In the genomic region with DNA sequence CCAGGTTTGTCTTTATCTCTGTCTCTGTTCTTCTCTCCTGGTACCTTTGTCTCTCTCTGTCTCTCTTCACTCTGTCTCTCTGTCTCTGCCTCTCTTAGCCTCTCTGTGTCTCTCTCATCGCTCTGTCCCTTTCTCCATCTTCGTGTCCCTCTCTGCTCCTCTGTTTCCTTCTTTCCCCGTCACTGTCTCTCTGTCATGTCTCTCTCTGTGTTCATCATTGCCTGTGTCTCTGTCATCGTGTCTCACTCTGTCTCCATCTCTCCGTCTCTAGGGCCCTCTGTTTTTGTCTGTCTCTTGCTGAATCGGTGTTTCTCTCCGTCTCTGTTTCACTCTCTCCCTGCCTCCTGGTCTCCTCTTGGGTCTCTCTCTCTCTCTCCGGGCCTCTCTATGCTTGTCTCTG, we compare ENCODE assay signal across 13 cellular contexts. TPM values are rescaled to one million over a fixed set of nuclear protein-coding genes. Genes with fewer than 3 reads are reported as not detected.
DNase-seq lines count a peak whose midpoint lies in the region; ATAC-seq, FAIRE-seq and TF ChIP-seq lines count a peak whose summit lies in the region.
"Had no signal": no experiment of that assay in that cellular context is flagged by ENCODE, and none has a peak within 500 bp of the region (broad histone marks: within the 10 kb centered on the region; RNA-seq: fewer than 3 reads in every experiment).

No MANE protein-coding gene starts in this region.

- intact Hi-C loops in K562 (cut with micrococcal nuclease): no loop called here
- intact Hi-C loops in heart right ventricle (cut with DNase I): loop anchor here in 7 of 10 donors (1.0 to 10.0 kb wide), 6 partner anchors 36 to 239 kb away; partner anchors contain the start of gene PLAUR (in 1 of the 7)

- H3K36me3 ChIP-seq in OCI-LY1 (ENCODE audit: insufficient read depth, low read length): no peaks in the 10 kb centered on the region
- no peaks in the 10 kb centered on the region for H3K36me3 ChIP-seq in K562 (ENCODE audit: control insufficient read depth, insufficient read depth, low read length)
- no peaks in the 10 kb centered on the region for H3K36me3 ChIP-seq in H7 (replicated peaks; ENCODE audit: control insufficient read depth, insufficient read depth, low read length)
- no peaks in the 10 kb centered on the region for H3K36me3 ChIP-seq in heart right ventricle
- H3K36me3 ChIP-seq: lower lobe of right lung had no signal

- peaks cover 3% of the 10 kb centered on the region; the same call in 1 of the 2 replicates for H3F3A ChIP-seq in OCI-LY1 (ENCODE audit: insufficient read depth, low read length)

- peaks cover 3% of the 10 kb centered on the region for H3K36me3 Mint-ChIP-seq in activated CD8-positive, alpha-beta memory T cell treated with anti-CD3 and anti-CD28 coated beads, Interleukin-2, amount 10 ng/mL, durations not matched to agents 7 days and 5 days
- peaks cover 28% of the 10 kb centered on the region for H3K36me3 Mint-ChIP-seq in stimulated activated effector memory CD8-positive, alpha-beta T cell treated with anti-CD3 and anti-CD28 coated beads, Interleukin-12 subunit alpha, Interleukin-12 subunit beta, amount 100 ng/mL, for 72 hours

- H3K79me2 ChIP-seq in OCI-LY1 (ENCODE audit: insufficient read depth, low read length): no peaks in the 10 kb centered on the region
- peaks cover 36% of the 10 kb centered on the region for H3K79me2 ChIP-seq in K562 (ENCODE audit: control insufficient read depth, insufficient read depth, low read length)

- H3K4me1 ChIP-seq in OCI-LY1 (ENCODE audit: insufficient read depth, low read length, severe bottlenecking): peaks cover 63% of the 10 kb centered on the region
- peaks cover 55 to 66% of the 10 kb centered on the region in 2 experiments for H3K4me1 ChIP-seq in K562 (replicated peaks in 1 of 2; ENCODE audit: control insufficient read depth in 2 of 2, insufficient read depth in 2 of 2, low read length in 2 of 2)
- H3K4me1 ChIP-seq in heart right ventricle: peaks cover 0 to 40% (median 4%) of the 10 kb centered on the region in 9 donors

- H3K4me3 Mint-ChIP-seq in activated CD8-positive, alpha-beta memory T cell treated with anti-CD3 and anti-CD28 coated beads, Interleukin-2, amount 10 ng/mL, durations not matched to agents 7 days and 5 days: peak overlapping the region; percentile 57
- peak overlapping the region; percentile 78 for H3K4me3 Mint-ChIP-seq in stimulated activated effector memory CD8-positive, alpha-beta T cell treated with anti-CD3 and anti-CD28 coated beads, Interleukin-12 subunit alpha, Interleukin-12 subunit beta, amount 100 ng/mL, for 72 hours

- CTCF ChIA-PET in activated CD8-positive, alpha-beta memory T cell treated with anti-CD3 and anti-CD28 coated beads, Interleukin-2, amount 10 ng/mL, durations not matched to agents 7 days and 5 days (lab: Charles Lee): interaction anchor here (2.3 kb wide), 1 partner anchor 39 kb away, joined by 68 read pairs; no protein-coding TSS in a partner anchor
- CTCF ChIA-PET in K562 (lab: Yijun Ruan, JAX; ENCODE audit: low intra/inter-chr PET ratio): interaction anchor here (2.5 kb wide), 1 partner anchor 38 kb away, joined by 58 read pairs; no protein-coding TSS in a partner anchor

- peak overlapping the region; percentile 73 for H3K4me2 ChIP-seq in OCI-LY1 (ENCODE audit: low read length)
- peak overlapping the region; percentile 77 for H3K4me2 ChIP-seq in K562 (ENCODE audit: insufficient read depth, low read length)

- TF ChIP-seq POLR2A in K562 (conservative IDR thresholded peaks at IDR 0.05): no peak

- 43% methylated on average over 7 of the region's 8 CpGs for WGBS in K562 (ENCODE audit: insufficient coverage, low coverage, missing lambda C conversion rate)
- WGBS in heart right ventricle, 2 donors: 87 to 89% methylated on average over 8 of the region's 8 CpGs

- no peak for ATAC-seq in activated CD8-positive, alpha-beta memory T cell treated with anti-CD3 and anti-CD28 coated beads, Interleukin-2, amount 10 ng/mL, durations not matched to agents 7 days and 5 days
- ATAC-seq in K562 (no peak), heart right ventricle (no peak), GM21825 (IDR thresholded peaks at IDR 0.05; ENCODE audit: unreplicated experiment) (no peak)
- no peak for ATAC-seq in stimulated activated effector memory CD8-positive, alpha-beta T cell treated with anti-CD3 and anti-CD28 coated beads, Interleukin-12 subunit alpha, Interleukin-12 subunit beta, amount 100 ng/mL, for 72 hours

- BruUV-seq in K562 (replicated peaks; lab: Mats Ljungman, UMichigan): no TSS peak

- no peak for DNase-seq in activated CD8-positive, alpha-beta memory T cell treated with anti-CD3 and anti-CD28 coated beads, Interleukin-2, amount 10 ng/mL, durations not matched to agents 7 days and 5 days
- no peak for DNase-seq in activated CD8-positive, alpha-beta memory T cell treated with anti-CD3 and anti-CD28 coated beads for 24 hours
- no peak for DNase-seq in K562 (ENCODE audit: extremely low read depth in 1 of 4, low spot score in 3 of 4)
- DNase-seq in stimulated activated effector memory CD8-positive, alpha-beta T cell treated with anti-CD3 and anti-CD28 coated beads, Interleukin-12 subunit alpha, Interleukin-12 subunit beta, amount 100 ng/mL, for 72 hours (ENCODE audit: low spot score in 2 of 2): no peak
- DNase-seq in H7: no peak
- DNase-seq in heart right ventricle: no peak
- DNase-seq: HCEC 1CT, lower lobe of right lung, NCI-H1105 treated with DMSO at 0.1 percent for 48 hours, NCI-H510A, Right ventricle myocardium superior had no signal

- no peaks in the 10 kb centered on the region for H3K9me3 Mint-ChIP-seq in activated CD8-positive, alpha-beta memory T cell treated with anti-CD3 and anti-CD28 coated beads, Interleukin-2, amount 10 ng/mL, durations not matched to agents 7 days and 5 days (ENCODE audit: low read depth)
- H3K9me3 Mint-ChIP-seq in stimulated activated effector memory CD8-positive, alpha-beta T cell treated with anti-CD3 and anti-CD28 coated beads, Interleukin-12 subunit alpha, Interleukin-12 subunit beta, amount 100 ng/mL, for 72 hours: no peaks in the 10 kb centered on the region

- peak overlapping the region; percentile 38 for H3K4me3 ChIP-seq in OCI-LY1 (ENCODE audit: low read depth, low read length, poor library complexity, severe bottlenecking)
- H3K4me3 ChIP-seq in K562: no peak overlapping the region
- no peak overlapping the region for H3K4me3 ChIP-seq in H7 (ENCODE audit: insufficient read depth, low read depth, low read length)
- H3K4me3 ChIP-seq in heart right ventricle: no peak overlapping the region
- H3K4me3 ChIP-seq: lower lobe of right lung had no signal

- H4K20me1 ChIP-seq in OCI-LY1 (ENCODE audit: insufficient read depth, low read length) (no peaks in the 10 kb centered on the region), K562 (replicated peaks; ENCODE audit: control insufficient read depth, insufficient read depth, low read length) (no peaks in the 10 kb centered on the region)

- peak overlapping the region; percentile 87 for H3K27ac Mint-ChIP-seq in activated CD8-positive, alpha-beta memory T cell treated with anti-CD3 and anti-CD28 coated beads, Interleukin-2, amount 10 ng/mL, durations not matched to agents 7 days and 5 days
- peak overlapping the region; percentile 94 for H3K27ac Mint-ChIP-seq in stimulated activated effector memory CD8-positive, alpha-beta T cell treated with anti-CD3 and anti-CD28 coated beads, Interleukin-12 subunit alpha, Interleukin-12 subunit beta, amount 100 ng/mL, for 72 hours

- H3K9me2 ChIP-seq in OCI-LY1 (ENCODE audit: low read depth, low read length): no peaks in the 10 kb centered on the region

- H3K9me3 ChIP-seq in OCI-LY1 (ENCODE audit: low read length) (no peaks in the 10 kb centered on the region), K562 (replicated peaks; ENCODE audit: control insufficient read depth, insufficient read depth, low read depth, low read length) (no peaks in the 10 kb centered on the region), heart right ventricle (no peaks in the 10 kb centered on the region)
- H3K9me3 ChIP-seq: lower lobe of right lung had no signal

- H2AFZ ChIP-seq in OCI-LY1 (ENCODE audit: low read length): no peak overlapping the region
- H2AFZ ChIP-seq in K562 (ENCODE audit: low read depth, low read length): peak overlapping the region; percentile 73

- H3K27ac ChIP-seq in OCI-LY1 (ENCODE audit: low read depth, low read length, poor library complexity, severe bottlenecking) (peak overlapping the region; percentile 98), K562 (ENCODE audit: extremely low read depth, low read depth, low read length) (peak overlapping the region; percentile 75), heart right ventricle (no peak overlapping the region)
- H3K27ac ChIP-seq: lower lobe of right lung had no signal

- H3K9ac ChIP-seq in OCI-LY1 (ENCODE audit: low read length) (peak overlapping the region; percentile 60), K562 (ENCODE audit: insufficient read depth in 1 of 2, low read depth in 2 of 2, low read length in 2 of 2) (peak overlapping the region; percentile 55 to 75; a peak in 2 of 4 replicates)

- no peaks in the 10 kb centered on the region for H3K27me3 Mint-ChIP-seq in activated CD8-positive, alpha-beta memory T cell treated with anti-CD3 and anti-CD28 coated beads, Interleukin-2, amount 10 ng/mL, durations not matched to agents 7 days and 5 days

- TF ChIP-seq CTCF in OCI-LY1 (IDR thresholded peaks at IDR 0.05; ENCODE audit: low read length) (no peak), K562 (IDR thresholded peaks at IDR 0.05 in 2 of 3, conservative IDR thresholded peaks at IDR 0.05 in 1 of 3; ENCODE audit: insufficient read depth in 2 of 3, low read depth in 1 of 3, low read length in 3 of 3) (no peak), heart right ventricle (IDR thresholded peaks at IDR 0.05) (no peak)

- no peak for TF ChIP-seq EP300 in K562 (IDR thresholded peaks at IDR 0.05; ENCODE audit: low read length)

- POLR2A ChIA-PET in K562 (lab: Yijun Ruan, JAX): no interaction called here

- H3K9me1 ChIP-seq in K562 (ENCODE audit: control insufficient read depth, insufficient read depth, low read length): no peaks in the 10 kb centered on the region

- peaks cover 56% of the 10 kb centered on the region for H3K4me1 Mint-ChIP-seq in activated CD8-positive, alpha-beta memory T cell treated with anti-CD3 and anti-CD28 coated beads, Interleukin-2, amount 10 ng/mL, durations not matched to agents 7 days and 5 days
- peaks cover 65% of the 10 kb centered on the region for H3K4me1 Mint-ChIP-seq in stimulated activated effector memory CD8-positive, alpha-beta T cell treated with anti-CD3 and anti-CD28 coated beads, Interleukin-12 subunit alpha, Interleukin-12 subunit beta, amount 100 ng/mL, for 72 hours

- H3K27me3 ChIP-seq in OCI-LY1 (ENCODE audit: insufficient read depth, low read length) (no peaks in the 10 kb centered on the region), K562 (ENCODE audit: control insufficient read depth in 2 of 2, insufficient read depth in 2 of 2, low read length in 2 of 2) (no peaks in the 10 kb centered on the region), H7 (ENCODE audit: control insufficient read depth, insufficient read depth, low read length) (no peaks in the 10 kb centered on the region), heart right ventricle (peaks cover 0 to 35% (median 18%) of the 10 kb centered on the region in 7 donors)

- in situ Hi-C loops in K562 (cut with MboI): loop anchor here (5.0 kb wide), 1 partner anchor 36 kb away; no protein-coding TSS in a partner anchor

- no peak for TF ChIP-seq RAD21 in K562 (CRISPR knock-in tag; conservative IDR thresholded peaks at IDR 0.05 in 1 of 2, IDR thresholded peaks at IDR 0.05 in 1 of 2)

- no peak for FAIRE-seq in K562 (lab: Jason Lieb, UNC)

RNA-seq across cellular contexts. Expression of gene KCNN4, which starts 2.9 kb away (rescaled TPM):
- 10 to 100 TPM; 43.9 to 53.0 TPM for total RNA-seq in activated CD8-positive, alpha-beta memory T cell treated with anti-CD3 and anti-CD28 coated beads, Interleukin-2, amount 10 ng/mL, durations not matched to agents 7 days and 5 days
- 29.9 and 77.4 TPM in 2 replicates for total RNA-seq in K562 (2011; cell fraction: chromatin; rRNA removed; ENCODE audit: low replicate concordance)
- total RNA-seq in K562 (2011; cell fraction: nucleolus; rRNA removed): 79.4 and 80.4 TPM in 2 replicates
- 61.0 and 61.7 TPM in 2 replicates for total RNA-seq in K562 (2011; cell fraction: nucleoplasm; rRNA removed)
- 31.8 and 32.1 TPM in 2 replicates for total RNA-seq in K562 (2014; rRNA removed)
- total RNA-seq in K562 (2014; rRNA removed; fragmentation: Illumina TruSeq; extraction: Trizol): 9.2 and 10.7 TPM in 2 replicates
- 18.6 and 19.5 TPM in 2 replicates for total RNA-seq in K562 (2015; rRNA removed; fragmentation: Illumina TruSeq; extraction: Trizol)
- 26.6 and 28.6 TPM in 2 replicates for total RNA-seq in K562 (2021)
- 29.4 and 33.9 TPM in 2 replicates for polyA plus RNA-seq in K562 (2011; rRNA removed)
- polyA plus RNA-seq in K562 (2011; cell fraction: cytosol; rRNA removed): 40.2 and 61.3 TPM in 2 replicates
- 111 and 177 TPM in 2 replicates for polyA plus RNA-seq in K562 (2011; cell fraction: nucleus; rRNA removed)
- 16.4 and 18.7 TPM in 2 replicates for polyA plus RNA-seq in K562 (2012)
- polyA plus RNA-seq in K562 (2014; fragmentation: Illumina TruSeq; extraction: Trizol): 22.6 and 25.9 TPM in 2 replicates
- 1 to 10 TPM in 1 of 2 experiments, under 1 TPM in 1; 0.53 to 2.0 TPM for polyA plus RNA-seq in K562 (2014; fragmentation: Nextera tagmentation; extraction: Ambion mirVana)
- polyA plus RNA-seq in K562 (2014; rRNA removed): 37.6 and 37.7 TPM in 2 replicates
- 18.4 and 22.7 TPM in 2 replicates for polyA minus RNA-seq in K562 (2011; rRNA and poly(A)+ RNA removed)
- polyA minus RNA-seq in K562 (2011; cell fraction: cytosol; rRNA and poly(A)+ RNA removed): 16.1 and 22.7 TPM in 2 replicates
- 26.3 and 27.8 TPM in 2 replicates for polyA minus RNA-seq in K562 (2011; cell fraction: nucleus; rRNA and poly(A)+ RNA removed)
- 0.62 and 1.1 TPM in 2 replicates for total RNA-seq in H7 (2014; rRNA removed; shearing (Covaris generic))
- total RNA-seq in heart right ventricle: 1 to 10 TPM in 3 of 10 donors, under 1 TPM in 7; 0.34 to 1.6 (median 0.69) TPM
- polyA plus RNA-seq in heart right ventricle: 1 to 10 TPM; 1.2 to 1.4 TPM

RNA-seq across cellular contexts. Expression of gene LYPD5, which starts 18.6 kb away (rescaled TPM):
- total RNA-seq in activated CD8-positive, alpha-beta memory T cell treated with anti-CD3 and anti-CD28 coated beads, Interleukin-2, amount 10 ng/mL, durations not matched to agents 7 days and 5 days: under 1 TPM; 0.40 to 0.58 TPM
- 0.42 and 1.1 TPM in 2 replicates for total RNA-seq in K562 (2011; cell fraction: chromatin; rRNA removed; ENCODE audit: low replicate concordance)
- total RNA-seq in K562 (2011; cell fraction: nucleolus; rRNA removed): 0.26 and 0.50 TPM in 2 replicates
- 0.15 TPM in 1 of 2 replicates, not detected in the other for total RNA-seq in K562 (2011; cell fraction: nucleoplasm; rRNA removed)
- total RNA-seq in K562 (2014; rRNA removed) (0.20 TPM in 1 of 2 replicates, not detected in the other), K562 (2014; rRNA removed; fragmentation: Illumina TruSeq; extraction: Trizol) (0.13 TPM in 1 of 2 replicates, not detected in the other), K562 (2015; rRNA removed; fragmentation: Illumina TruSeq; extraction: Trizol) (0.19 and 0.22 TPM in 2 replicates), K562 (2021) (0.09 and 0.25 TPM in 2 replicates), heart right ventricle (1 to 10 TPM in 5 of 10 donors, under 1 TPM in 5; 0.24 to 5.3 (median 0.90) TPM)
- polyA plus RNA-seq in K562 (2011; rRNA removed) (0.21 and 0.26 TPM in 2 replicates), K562 (2014; fragmentation: Illumina TruSeq; extraction: Trizol) (0.06 and 0.24 TPM in 2 replicates), K562 (2014; fragmentation: Nextera tagmentation; extraction: Ambion mirVana) (under 1 TPM in 1 of 2 experiments, not detected in 1; 0.03 TPM), K562 (2014; rRNA removed) (0.11 TPM in 1 of 2 replicates, not detected in the other), heart right ventricle (1 to 10 TPM in 1 of 2 donors, under 1 TPM in 1; 0.37 to 1.2 TPM)
- 0.16 and 0.39 TPM in 2 replicates for polyA plus RNA-seq in K562 (2011; cell fraction: cytosol; rRNA removed)
- 0.14 and 0.47 TPM in 2 replicates for polyA plus RNA-seq in K562 (2011; cell fraction: nucleus; rRNA removed)
- polyA plus RNA-seq in K562 (2012): 0.09 and 0.25 TPM in 2 replicates
- polyA minus RNA-seq in K562 (2011; rRNA and poly(A)+ RNA removed): 0.21 TPM in 2 replicates
- not detected in 2 replicates for polyA minus RNA-seq in K562 (2011; cell fraction: cytosol; rRNA and poly(A)+ RNA removed)
- polyA minus RNA-seq in K562 (2011; cell fraction: nucleus; rRNA and poly(A)+ RNA removed): 0.22 and 0.54 TPM in 2 replicates
- 0.21 and 1.8 TPM in 2 replicates for total RNA-seq in H7 (2014; rRNA removed; shearing (Covaris generic))

RNA-seq across cellular contexts. Expression of gene SMG9, which starts 28.9 kb away (rescaled TPM):
- total RNA-seq in activated CD8-positive, alpha-beta memory T cell treated with anti-CD3 and anti-CD28 coated beads, Interleukin-2, amount 10 ng/mL, durations not matched to agents 7 days and 5 days: 10 to 100 TPM; 62.3 to 74.7 TPM
- 85.7 and 122 TPM in 2 replicates for total RNA-seq in K562 (2011; cell fraction: chromatin; rRNA removed; ENCODE audit: low replicate concordance)
- 58.7 and 72.8 TPM in 2 replicates for total RNA-seq in K562 (2011; cell fraction: nucleolus; rRNA removed)
- total RNA-seq in K562 (2011; cell fraction: nucleoplasm; rRNA removed): 73.1 and 75.7 TPM in 2 replicates
- total RNA-seq in K562 (2014; rRNA removed) (38.6 and 40.2 TPM in 2 replicates), K562 (2014; rRNA removed; fragmentation: Illumina TruSeq; extraction: Trizol) (17.2 and 21.8 TPM in 2 replicates), K562 (2015; rRNA removed; fragmentation: Illumina TruSeq; extraction: Trizol) (39.6 and 40.4 TPM in 2 replicates), K562 (2021) (79.7 and 86.1 TPM in 2 replicates), heart right ventricle (10 to 100 TPM in 9 of 10 donors, 1 to 10 TPM in 1; 10.0 to 19.4 (median 13.3) TPM)
- polyA plus RNA-seq in K562 (2011; rRNA removed) (17.7 and 53.5 TPM in 2 replicates), K562 (2014; fragmentation: Illumina TruSeq; extraction: Trizol) (53.6 and 61.0 TPM in 2 replicates), K562 (2014; fragmentation: Nextera tagmentation; extraction: Ambion mirVana) (1 to 10 TPM; 1.7 to 3.9 TPM), K562 (2014; rRNA removed) (46.1 and 49.1 TPM in 2 replicates), heart right ventricle (10 to 100 TPM; 20.3 to 30.4 TPM)
- polyA plus RNA-seq in K562 (2011; cell fraction: cytosol; rRNA removed): 27.4 and 31.8 TPM in 2 replicates
- 122 and 124 TPM in 2 replicates for polyA plus RNA-seq in K562 (2011; cell fraction: nucleus; rRNA removed)
- polyA plus RNA-seq in K562 (2012): 34.7 and 52.6 TPM in 2 replicates
- polyA minus RNA-seq in K562 (2011; rRNA and poly(A)+ RNA removed): 14.1 and 14.6 TPM in 2 replicates
- 23.5 and 24.0 TPM in 2 replicates for polyA minus RNA-seq in K562 (2011; cell fraction: cytosol; rRNA and poly(A)+ RNA removed)
- 18.7 and 33.0 TPM in 2 replicates for polyA minus RNA-seq in K562 (2011; cell fraction: nucleus; rRNA and poly(A)+ RNA removed)
- 23.4 and 33.6 TPM in 2 replicates for total RNA-seq in H7 (2014; rRNA removed; shearing (Covaris generic))

RNA-seq across cellular contexts. Expression of gene ZNF283, which starts 43.5 kb away (rescaled TPM):
- 1 to 10 TPM; 5.2 to 6.5 TPM for total RNA-seq in activated CD8-positive, alpha-beta memory T cell treated with anti-CD3 and anti-CD28 coated beads, Interleukin-2, amount 10 ng/mL, durations not matched to agents 7 days and 5 days
- total RNA-seq in K562 (2011; cell fraction: chromatin; rRNA removed; ENCODE audit: low replicate concordance): 18.2 and 43.1 TPM in 2 replicates
- total RNA-seq in K562 (2011; cell fraction: nucleolus; rRNA removed): 15.0 and 16.3 TPM in 2 replicates
- total RNA-seq in K562 (2011; cell fraction: nucleoplasm; rRNA removed): 19.9 and 37.9 TPM in 2 replicates
- 7.9 TPM in 2 replicates for total RNA-seq in K562 (2014; rRNA removed)
- total RNA-seq in K562 (2014; rRNA removed; fragmentation: Illumina TruSeq; extraction: Trizol): 19.5 and 21.3 TPM in 2 replicates
- 11.3 and 14.0 TPM in 2 replicates for total RNA-seq in K562 (2015; rRNA removed; fragmentation: Illumina TruSeq; extraction: Trizol)
- 10.3 and 10.7 TPM in 2 replicates for total RNA-seq in K562 (2021)
- 7.3 and 9.8 TPM in 2 replicates for polyA plus RNA-seq in K562 (2011; rRNA removed)
- polyA plus RNA-seq in K562 (2011; cell fraction: cytosol; rRNA removed): 0.78 and 2.6 TPM in 2 replicates
- 7.9 and 12.9 TPM in 2 replicates for polyA plus RNA-seq in K562 (2011; cell fraction: nucleus; rRNA removed)
- polyA plus RNA-seq in K562 (2012): 5.7 and 5.8 TPM in 2 replicates
- polyA plus RNA-seq in K562 (2014; fragmentation: Illumina TruSeq; extraction: Trizol): 6.2 and 7.0 TPM in 2 replicates
- polyA plus RNA-seq in K562 (2014; fragmentation: Nextera tagmentation; extraction: Ambion mirVana): 10 to 100 TPM in 1 of 2 experiments, 1 to 10 TPM in 1; 6.0 to 11.1 TPM
- polyA plus RNA-seq in K562 (2014; rRNA removed): 7.2 and 9.4 TPM in 2 replicates
- 21.0 and 25.4 TPM in 2 replicates for polyA minus RNA-seq in K562 (2011; rRNA and poly(A)+ RNA removed)
- 4.3 and 6.1 TPM in 2 replicates for polyA minus RNA-seq in K562 (2011; cell fraction: cytosol; rRNA and poly(A)+ RNA removed)
- 12.8 and 28.8 TPM in 2 replicates for polyA minus RNA-seq in K562 (2011; cell fraction: nucleus; rRNA and poly(A)+ RNA removed)
- 0.55 and 2.0 TPM in 2 replicates for total RNA-seq in H7 (2014; rRNA removed; shearing (Covaris generic))
- 10 to 100 TPM in 9 of 10 donors, 1 to 10 TPM in 1; 7.5 to 16.9 (median 12.1) TPM for total RNA-seq in heart right ventricle
- polyA plus RNA-seq in heart right ventricle: 1 to 10 TPM; 1.7 to 6.7 TPM

Comparison
In these comparisons a context has a peak if more than half of its experiments do, and no peak if none do; other contexts are left out.
1. H3K27ac ChIP-seq: peak in OCI-LY1 (single experiment) and K562 (single experiment); none in heart right ventricle (0 of 10).